In genomic region chr20:63572788-63573738, GRCh38 we compare ENCODE assay signal across 8 cellular contexts. TPM values are rescaled to one million over a fixed set of nuclear protein-coding genes. Genes with fewer than 3 reads are reported as not detected.
DNase-seq lines count a peak whose midpoint lies in the region; ATAC-seq and TF ChIP-seq lines count a peak whose summit lies in the region.

No MANE protein-coding gene starts in this region.

- H3K27me3 ChIP-seq in foreskin keratinocyte: no peaks in the 10 kb centered on the region
- H3K27me3 ChIP-seq in skeletal muscle satellite cell (ENCODE audit: control insufficient read depth, insufficient read depth, low read length): peaks cover 1% of the 10 kb centered on the region

- peak overlapping the region; percentile 87 for H3K4me2 ChIP-seq in skeletal muscle satellite cell (ENCODE audit: low read length)

- TF ChIP-seq CTCF in GM20000 (IDR thresholded peaks at IDR 0.05; ENCODE audit: extremely low read depth, missing control alignments): peak; percentile 22
- TF ChIP-seq CTCF in foreskin keratinocyte (conservative IDR thresholded peaks at IDR 0.05): no peak

- H3K4me1 ChIP-seq in foreskin keratinocyte (no peaks in the 10 kb centered on the region), skeletal muscle satellite cell (ENCODE audit: control insufficient read depth, insufficient read depth, low read length) (peaks cover 33% of the 10 kb centered on the region)

- DNase-seq in GM20000 (ENCODE audit: low spot score) (no peak), foreskin keratinocyte (no peak), HUDEP-2 (lab: John Stamatoyannopoulos, UW; ENCODE audit: unreplicated experiment in 76 of 76) (no peak), Ammon's horn (ENCODE audit: low spot score) (no peak), GF-D8 (lab: John Stamatoyannopoulos, UW) (no peak), anterior cingulate cortex (lab: John Stamatoyannopoulos, UW) (no peak)

- H3K27ac ChIP-seq in foreskin keratinocyte: peak overlapping the region; percentile 83

- peak overlapping the region; percentile 77 for H3K9ac ChIP-seq in skeletal muscle satellite cell (ENCODE audit: low read depth, low read length)

- no peaks in the 10 kb centered on the region for H3K9me3 ChIP-seq in skeletal muscle satellite cell (replicated peaks; ENCODE audit: low read length)

- no peaks in the 10 kb centered on the region for H3K36me3 ChIP-seq in skeletal muscle satellite cell (ENCODE audit: insufficient read depth, low read length)

- peak; percentile 15 for ATAC-seq in SK-N-SH treated with all-trans-retinoic acid at 6 μM for 48 hours
- ATAC-seq in foreskin keratinocyte: no peak

- H3K4me3 ChIP-seq in skeletal muscle satellite cell (ENCODE audit: low read length): peak overlapping the region; percentile 78

TF ChIP-seq in SK-N-SH treated with all-trans-retinoic acid at 6 μM for 48 hours, 23 proteins besides CTCF, POLR2A, EP300 and RAD21:
- no peak for TF ChIP-seq ISL1 (CRISPR knock-in tag; IDR thresholded peaks at IDR 0.05)
- TF ChIP-seq ZNF565 (CRISPR knock-in tag; conservative IDR thresholded peaks at IDR 0.05; ENCODE audit: low read depth): no peak
- TF ChIP-seq, protein P1, sequence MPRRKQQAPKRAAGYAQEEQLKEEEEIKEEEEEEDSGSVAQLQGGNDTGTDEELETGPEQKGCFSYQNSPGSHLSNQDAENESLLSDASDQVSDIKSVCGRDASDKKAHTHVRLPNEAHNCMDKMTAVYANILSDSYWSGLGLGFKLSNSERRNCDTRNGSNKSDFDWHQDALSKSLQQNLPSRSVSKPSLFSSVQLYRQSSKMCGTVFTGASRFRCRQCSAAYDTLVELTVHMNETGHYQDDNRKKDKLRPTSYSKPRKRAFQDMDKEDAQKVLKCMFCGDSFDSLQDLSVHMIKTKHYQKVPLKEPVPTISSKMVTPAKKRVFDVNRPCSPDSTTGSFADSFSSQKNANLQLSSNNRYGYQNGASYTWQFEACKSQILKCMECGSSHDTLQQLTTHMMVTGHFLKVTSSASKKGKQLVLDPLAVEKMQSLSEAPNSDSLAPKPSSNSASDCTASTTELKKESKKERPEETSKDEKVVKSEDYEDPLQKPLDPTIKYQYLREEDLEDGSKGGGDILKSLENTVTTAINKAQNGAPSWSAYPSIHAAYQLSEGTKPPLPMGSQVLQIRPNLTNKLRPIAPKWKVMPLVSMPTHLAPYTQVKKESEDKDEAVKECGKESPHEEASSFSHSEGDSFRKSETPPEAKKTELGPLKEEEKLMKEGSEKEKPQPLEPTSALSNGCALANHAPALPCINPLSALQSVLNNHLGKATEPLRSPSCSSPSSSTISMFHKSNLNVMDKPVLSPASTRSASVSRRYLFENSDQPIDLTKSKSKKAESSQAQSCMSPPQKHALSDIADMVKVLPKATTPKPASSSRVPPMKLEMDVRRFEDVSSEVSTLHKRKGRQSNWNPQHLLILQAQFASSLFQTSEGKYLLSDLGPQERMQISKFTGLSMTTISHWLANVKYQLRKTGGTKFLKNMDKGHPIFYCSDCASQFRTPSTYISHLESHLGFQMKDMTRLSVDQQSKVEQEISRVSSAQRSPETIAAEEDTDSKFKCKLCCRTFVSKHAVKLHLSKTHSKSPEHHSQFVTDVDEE (CRISPR knock-in tag; IDR thresholded peaks at IDR 0.05): no peak
- TF ChIP-seq CSRNP3 (CRISPR knock-in tag; IDR thresholded peaks at IDR 0.05): no peak
- TF ChIP-seq TCF4 (CRISPR knock-in tag; IDR thresholded peaks at IDR 0.05; ENCODE audit: borderline replicate concordance): no peak
- TF ChIP-seq GLIS3 (CRISPR knock-in tag; IDR thresholded peaks at IDR 0.05): no peak
- no peak for TF ChIP-seq TOX (CRISPR knock-in tag; IDR thresholded peaks at IDR 0.05; ENCODE audit: borderline replicate concordance)

RNA-seq across cellular contexts. Expression of gene HELZ2, which starts 1.0 kb away (rescaled TPM):
- total RNA-seq in foreskin keratinocyte: 65.5 and 84.8 TPM in 2 replicates
- polyA plus RNA-seq in foreskin keratinocyte: 13.0 and 13.6 TPM in 2 replicates
- total RNA-seq in skeletal muscle satellite cell (2012; rRNA removed): 27.4 and 33.0 TPM in 2 replicates

RNA-seq across cellular contexts. Expression of gene FNDC11, which starts 19.1 kb away (rescaled TPM):
- total RNA-seq in foreskin keratinocyte: 0.53 and 0.78 TPM in 2 replicates
- 0.67 and 0.68 TPM in 2 replicates for polyA plus RNA-seq in foreskin keratinocyte
- 0.44 TPM in 1 of 2 replicates, not detected in the other for total RNA-seq in skeletal muscle satellite cell (2012; rRNA removed)

RNA-seq across cellular contexts. Expression of gene SRMS, which starts 25.5 kb away (rescaled TPM):
- 0.11 and 0.17 TPM in 2 replicates for total RNA-seq in foreskin keratinocyte
- 0.04 and 0.09 TPM in 2 replicates for polyA plus RNA-seq in foreskin keratinocyte
- total RNA-seq in skeletal muscle satellite cell (2012; rRNA removed): not detected in 2 replicates

RNA-seq across cellular contexts. Expression of gene PTK6, which starts 35.9 kb away (rescaled TPM):
- total RNA-seq in foreskin keratinocyte: 15.7 and 21.8 TPM in 2 replicates
- polyA plus RNA-seq in foreskin keratinocyte: 15.2 and 22.0 TPM in 2 replicates
- 0.22 and 0.25 TPM in 2 replicates for total RNA-seq in skeletal muscle satellite cell (2012; rRNA removed)

RNA-seq across cellular contexts. Expression of gene PPDPF, which starts 52.5 kb away (rescaled TPM):
- 181 and 190 TPM in 2 replicates for total RNA-seq in foreskin keratinocyte
- 575 and 701 TPM in 2 replicates for polyA plus RNA-seq in foreskin keratinocyte
- total RNA-seq in skeletal muscle satellite cell (2012; rRNA removed): 86.4 and 100 TPM in 2 replicates
